ENCODE assay signal across 12 cellular contexts in genomic region chr1:244815600-244816099, GRCh38. TPM values are rescaled to one million over a fixed set of nuclear protein-coding genes. Genes with fewer than 3 reads are reported as not detected.
A peak's percentile ranks its signal among the peaks of the same experiment; 100 is the strongest.
DNase-seq lines count a peak whose midpoint lies in the region; ATAC-seq and TF ChIP-seq lines count a peak whose summit lies in the region.
"Had no signal": no experiment of that assay in that cellular context is flagged by ENCODE, and none has a peak within 500 bp of the region (broad histone marks: within the 10 kb centered on the region; RNA-seq: fewer than 3 reads in every experiment).

No MANE protein-coding gene starts in this region.

- no peaks in the 10 kb centered on the region for H3K9me3 Mint-ChIP-seq in activated naive CD8-positive, alpha-beta T cell treated with anti-CD3 and anti-CD28 coated beads, Interleukin-2, amount 50 U/mL, for 24 hours
- no peaks in the 10 kb centered on the region for H3K9me3 Mint-ChIP-seq in naive B cell
- H3K9me3 Mint-ChIP-seq: CD4-positive, CD25-positive, alpha-beta regulatory T cell had no signal

- no peak for TF ChIP-seq CTCF in GM10248 (IDR thresholded peaks at IDR 0.05; ENCODE audit: control extremely low read depth, extremely low read depth, low read depth, missing control alignments)

- CTCF ChIA-PET in GM10248 (lab: Yijun Ruan, JAX), result interaction anchor here (1.3 to 3.4 kb wide), 5 partner anchors 14 to 227 kb away, joined by 3 to 28 read pairs (median 13); no protein-coding TSS in a partner anchor

- H3K27ac Mint-ChIP-seq in activated naive CD8-positive, alpha-beta T cell treated with anti-CD3 and anti-CD28 coated beads, Interleukin-2, amount 50 U/mL, for 24 hours, result peak overlapping the region; percentile 36
- H3K27ac Mint-ChIP-seq in naive B cell, result peak overlapping the region; percentile 1 to 92 (median 66)

- POLR2A ChIA-PET in GM10248 (lab: Yijun Ruan, JAX), result no interaction called here

- H3K4me1 Mint-ChIP-seq in activated naive CD8-positive, alpha-beta T cell treated with anti-CD3 and anti-CD28 coated beads, Interleukin-2, amount 50 U/mL, for 24 hours, result peaks cover 18% of the 10 kb centered on the region
- peaks cover 22 to 30% (median 23%) of the 10 kb centered on the region in 3 donors for H3K4me1 Mint-ChIP-seq in naive B cell

- H3K4me3 Mint-ChIP-seq in activated naive CD8-positive, alpha-beta T cell treated with anti-CD3 and anti-CD28 coated beads, Interleukin-2, amount 50 U/mL, for 24 hours, result peak overlapping the region; percentile 60
- H3K4me3 Mint-ChIP-seq in naive B cell, result peak overlapping the region; percentile 69 to 93 (median 84)
- H3K4me3 Mint-ChIP-seq: CD4-positive, CD25-positive, alpha-beta regulatory T cell had no signal

- no peaks in the 10 kb centered on the region for H3K36me3 Mint-ChIP-seq in activated naive CD8-positive, alpha-beta T cell treated with anti-CD3 and anti-CD28 coated beads, Interleukin-2, amount 50 U/mL, for 24 hours (ENCODE audit: low read depth)
- no peaks in the 10 kb centered on the region for H3K36me3 Mint-ChIP-seq in naive B cell

- no peak for ATAC-seq in activated naive CD8-positive, alpha-beta T cell treated with anti-CD3 and anti-CD28 coated beads, Interleukin-2, amount 50 U/mL, for 24 hours
- ATAC-seq in naive B cell (ENCODE audit: low read depth in 2 of 2), result peak; percentile 78 to 80

- H3K27me3 Mint-ChIP-seq in activated naive CD8-positive, alpha-beta T cell treated with anti-CD3 and anti-CD28 coated beads, Interleukin-2, amount 50 U/mL, for 24 hours, result peaks cover 7% of the 10 kb centered on the region
- H3K27me3 Mint-ChIP-seq in naive B cell, result no peaks in the 10 kb centered on the region

- DNase-seq in ELF-1 (ENCODE audit: low read depth, low spot score) (peak; percentile 61), MV-4-11 (lab: John Stamatoyannopoulos, UW) (peak; percentile 92), naive B cell (peak; percentile 58), GM10248 (ENCODE audit: extremely low spot score) (no peak), NCI-H1436 (lab: John Stamatoyannopoulos, UW) (no peak)
- no peak for DNase-seq in activated naive CD8-positive, alpha-beta T cell treated with anti-CD3 and anti-CD28 coated beads, Interleukin-2, amount 50 U/mL, for 24 hours
- DNase-seq in activated CD4-positive, alpha-beta T cell treated with anti-CD3 and anti-CD28 coated beads for 1 hour, result no peak
- no peak for DNase-seq in effector CD4-positive, alpha-beta T cell
- DNase-seq: activated CD4-positive, alpha-beta T cell treated with anti-CD3 and anti-CD28 coated beads, Interleukin-2, amount 50 U/mL, for 1 hour; anterior cingulate cortex; CD4-positive, CD25-positive, alpha-beta regulatory T cell; NCI-H187 had no signal

RNA-seq across cellular contexts. Expression of gene COX20, which starts 19.8 kb away (rescaled TPM):
- polyA plus RNA-seq in naive B cell (ENCODE audit: low read depth in 6 of 6), result 10 to 100 TPM; 33.5 to 70.9 (median 49.7) TPM

RNA-seq across cellular contexts. Expression of gene HNRNPU, which starts 48.7 kb away (rescaled TPM):
- 100 to 1,000 TPM; 131 to 412 (median 247) TPM for polyA plus RNA-seq in naive B cell (ENCODE audit: low read depth in 6 of 6)

Comparison
In these comparisons a context has a peak if more than half of its experiments do, and no peak if none do; other contexts are left out.
1. DNase-seq: peak in ELF-1 (single experiment), MV-4-11 (single experiment) and naive B cell (single experiment); none in activated naive CD8-positive, alpha-beta T cell treated with anti-CD3 and anti-CD28 coated beads, Interleukin-2, amount 50 U/mL, for 24 hours (single experiment), GM10248 (single experiment), activated CD4-positive, alpha-beta T cell treated with anti-CD3 and anti-CD28 coated beads for 1 hour (single experiment), effector CD4-positive, alpha-beta T cell (single experiment) and NCI-H1436 (single experiment).